8 cellular contexts compared by ENCODE assay signal in the genomic region with DNA sequence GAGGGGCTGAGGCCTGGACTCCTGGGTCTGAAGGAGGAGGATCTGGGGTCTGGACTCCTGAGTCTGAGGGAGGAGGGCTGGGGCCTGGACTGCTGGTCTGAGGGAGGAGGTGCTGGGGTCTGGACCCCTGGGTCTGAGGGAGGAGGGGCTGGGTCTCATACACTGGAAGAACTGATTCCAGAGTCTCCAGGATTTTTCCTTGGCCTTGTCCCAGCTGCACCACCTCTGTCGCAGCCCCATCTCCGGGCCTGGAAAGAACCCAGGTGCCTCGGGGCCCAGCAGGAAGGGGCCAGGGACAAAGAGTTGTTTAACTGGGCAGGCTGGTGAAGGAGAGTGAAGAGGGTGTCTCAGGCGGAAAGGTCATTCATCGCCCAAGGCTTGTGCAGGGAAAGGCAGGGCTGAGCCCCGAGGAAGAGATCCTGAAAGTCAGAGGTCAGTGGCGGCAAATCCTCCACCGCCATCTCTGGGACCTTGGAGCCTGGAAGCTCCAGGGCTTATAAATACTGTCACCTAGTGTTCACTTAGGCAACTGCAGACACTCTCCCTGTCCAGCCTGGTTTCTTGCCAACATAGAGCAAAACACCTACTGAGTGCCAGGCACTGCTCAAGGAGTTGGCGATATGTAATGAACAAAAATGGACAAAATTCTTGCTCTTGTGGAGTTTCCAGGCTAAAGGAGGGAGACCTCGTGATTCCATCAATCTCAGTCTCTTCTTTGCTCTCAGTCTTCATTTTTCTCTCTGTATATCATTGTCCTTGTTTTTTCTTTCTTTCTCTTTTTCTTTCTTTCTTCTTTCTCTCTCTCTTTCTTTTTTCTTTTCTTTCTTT. TPM values are rescaled to one million over a fixed set of nuclear protein-coding genes. Genes with fewer than 3 reads are reported as not detected.
DNase-seq lines count a peak whose midpoint lies in the region; ATAC-seq and TF ChIP-seq lines count a peak whose summit lies in the region.

No MANE protein-coding gene starts in this region.

- peaks cover 46% of the 10 kb centered on the region for H3K4me1 Mint-ChIP-seq in activated CD4-positive, alpha-beta memory T cell treated with anti-CD3 and anti-CD28 coated beads, Interleukin-2, amount 10 ng/mL, durations not matched to agents 7 days and 5 days

- ATAC-seq in HG03066 (IDR thresholded peaks at IDR 0.05; ENCODE audit: low read depth, unreplicated experiment) = peak; percentile 52
- ATAC-seq in mucosa of descending colon = peak; percentile 57
- peak; percentile 92 for ATAC-seq in upper lobe of right lung

- CTCF ChIA-PET in activated CD4-positive, alpha-beta memory T cell treated with anti-CD3 and anti-CD28 coated beads, Interleukin-2, amount 10 ng/mL, durations not matched to agents 7 days and 5 days (lab: Charles Lee) = interaction anchor here (0.6 to 1.9 kb wide), 10 partner anchors 9 to 190 kb away, joined by 3 to 35 read pairs (median 4); a partner anchor contains a TSS

- H3K27ac ChIP-seq in upper lobe of right lung = no peak overlapping the region

- H3K36me3 ChIP-seq in mucosa of descending colon (ENCODE audit: low read depth) (no peaks in the 10 kb centered on the region), upper lobe of right lung (no peaks in the 10 kb centered on the region)

- peaks cover 8% of the 10 kb centered on the region for H3K27me3 ChIP-seq in upper lobe of right lung

- H3K4me3 Mint-ChIP-seq in activated CD4-positive, alpha-beta memory T cell treated with anti-CD3 and anti-CD28 coated beads, Interleukin-2, amount 10 ng/mL, durations not matched to agents 7 days and 5 days = peak overlapping the region; percentile 18

- H3K9me3 Mint-ChIP-seq in activated CD4-positive, alpha-beta memory T cell treated with anti-CD3 and anti-CD28 coated beads, Interleukin-2, amount 10 ng/mL, durations not matched to agents 7 days and 5 days = no peaks in the 10 kb centered on the region

- peaks cover 5% of the 10 kb centered on the region for H3K27me3 Mint-ChIP-seq in activated CD4-positive, alpha-beta memory T cell treated with anti-CD3 and anti-CD28 coated beads, Interleukin-2, amount 10 ng/mL, durations not matched to agents 7 days and 5 days

- H3K4me1 ChIP-seq in mucosa of descending colon (ENCODE audit: low read depth) = peaks cover 14% of the 10 kb centered on the region
- H3K4me1 ChIP-seq in upper lobe of right lung = peaks cover 5% of the 10 kb centered on the region

- peak overlapping the region; percentile 89 for H3K27ac Mint-ChIP-seq in activated CD4-positive, alpha-beta memory T cell treated with anti-CD3 and anti-CD28 coated beads, Interleukin-2, amount 10 ng/mL, durations not matched to agents 7 days and 5 days

- intact Hi-C loops in mucosa of descending colon (cut with DNase I, micrococcal nuclease) (loop anchor here (5.0 kb wide), 1 partner anchor 38 kb away; no protein-coding TSS in a partner anchor), upper lobe of right lung (cut with DNase I) (no loop called here)

- TF ChIP-seq CTCF in epithelial cell of esophagus (IDR thresholded peaks at IDR 0.05; ENCODE audit: insufficient read depth, low read depth, low read length, missing control alignments) (peak; percentile 100), mucosa of descending colon (IDR thresholded peaks at IDR 0.05) (peak; percentile 97), upper lobe of right lung (IDR thresholded peaks at IDR 0.05) (peak; percentile 99)

- POLR2A ChIA-PET in activated CD4-positive, alpha-beta memory T cell treated with anti-CD3 and anti-CD28 coated beads, Interleukin-2, amount 10 ng/mL, durations not matched to agents 7 days and 5 days (lab: Charles Lee) = interaction anchor here (0.7 to 9.4 kb wide), 6 partner anchors 9 to 190 kb away, joined by 3 to 152 read pairs (median 10); a partner anchor contains a TSS

- DNase-seq in EH (ENCODE audit: low read depth) (peak; percentile 76), NCI-H69 (lab: John Stamatoyannopoulos, UW) (peak; percentile 83), epithelial cell of esophagus (ENCODE audit: low read depth) (peak; percentile 79), mucosa of descending colon (peak in 2 of 3 donors; percentile 68 to 79), upper lobe of right lung (peak; percentile 70), 8988T (no peak)
- peak; percentile 65 for DNase-seq in activated CD4-positive, alpha-beta memory T cell treated with anti-CD3 and anti-CD28 coated beads, Interleukin-2, amount 10 ng/mL, durations not matched to agents 7 days and 5 days

- H3K4me3 ChIP-seq in epithelial cell of esophagus (ENCODE audit: low read length) (no peak overlapping the region), mucosa of descending colon (no peak overlapping the region), upper lobe of right lung (no peak overlapping the region)

- H3K9me3 ChIP-seq in mucosa of descending colon = no peaks in the 10 kb centered on the region
- H3K9me3 ChIP-seq in upper lobe of right lung = no peaks in the 10 kb centered on the region

- H3K36me3 Mint-ChIP-seq in activated CD4-positive, alpha-beta memory T cell treated with anti-CD3 and anti-CD28 coated beads, Interleukin-2, amount 10 ng/mL, durations not matched to agents 7 days and 5 days (ENCODE audit: low read depth) = peaks cover 7% of the 10 kb centered on the region

RNA-seq across cellular contexts. Expression of a gene that starts 4.4 kb away (rescaled TPM):
- total RNA-seq in activated CD4-positive, alpha-beta memory T cell treated with anti-CD3 and anti-CD28 coated beads, Interleukin-2, amount 10 ng/mL, durations not matched to agents 7 days and 5 days = 10 to 100 TPM; 71.7 to 72.3 TPM
- 10 to 100 TPM; 14.9 to 36.2 (median 36.1) TPM for total RNA-seq in mucosa of descending colon
- total RNA-seq in upper lobe of right lung = 7.3 TPM

RNA-seq across cellular contexts. Expression of a gene that starts 17.1 kb away (rescaled TPM):
- total RNA-seq in activated CD4-positive, alpha-beta memory T cell treated with anti-CD3 and anti-CD28 coated beads, Interleukin-2, amount 10 ng/mL, durations not matched to agents 7 days and 5 days = under 1 TPM; 0.70 to 0.71 TPM
- total RNA-seq in mucosa of descending colon (1 to 10 TPM in 2 of 3 donors, under 1 TPM in 1; 0.61 to 4.8 (median 3.9) TPM), upper lobe of right lung (3.6 TPM)

RNA-seq across cellular contexts. Expression of a gene that starts 30.4 kb away (rescaled TPM):
- 10 to 100 TPM; 58.1 to 64.6 TPM for total RNA-seq in activated CD4-positive, alpha-beta memory T cell treated with anti-CD3 and anti-CD28 coated beads, Interleukin-2, amount 10 ng/mL, durations not matched to agents 7 days and 5 days
- total RNA-seq in mucosa of descending colon = 10 to 100 TPM; 32.2 to 41.4 (median 34.7) TPM
- 44.7 TPM for total RNA-seq in upper lobe of right lung

RNA-seq across cellular contexts. Expression of a gene that starts 41.9 kb away (rescaled TPM):
- 1 to 10 TPM; 6.5 to 6.8 TPM for total RNA-seq in activated CD4-positive, alpha-beta memory T cell treated with anti-CD3 and anti-CD28 coated beads, Interleukin-2, amount 10 ng/mL, durations not matched to agents 7 days and 5 days
- total RNA-seq in mucosa of descending colon (10 to 100 TPM in 2 of 3 donors, 1 to 10 TPM in 1; 7.6 to 21.8 (median 14.1) TPM), upper lobe of right lung (11.7 TPM)
